24 cellular contexts compared by ENCODE assay signal in the genomic region with DNA sequence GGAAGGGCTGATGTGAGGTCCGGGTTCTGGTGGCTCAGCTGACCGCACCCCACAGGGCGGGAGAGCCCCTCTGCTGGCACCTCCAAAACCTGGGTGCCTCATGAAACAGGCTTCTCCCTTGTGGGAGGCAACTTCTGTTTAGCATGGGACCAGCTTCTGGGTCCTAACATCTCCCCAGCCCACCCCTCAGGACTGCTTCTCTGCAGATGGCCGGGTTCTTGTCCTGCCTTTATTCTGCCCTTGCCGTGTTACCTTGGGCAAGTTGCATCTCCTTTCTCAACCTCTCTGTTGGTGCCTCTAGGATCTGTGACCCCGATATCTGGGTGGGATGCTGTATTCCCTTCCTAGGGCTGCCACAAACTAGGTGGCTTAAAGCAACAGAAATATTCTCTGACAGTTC. TPM values are rescaled to one million over a fixed set of nuclear protein-coding genes. Genes with fewer than 3 reads are reported as not detected.
A peak's percentile ranks its signal among the peaks of the same experiment; 100 is the strongest.
DNase-seq lines count a peak whose midpoint lies in the region; ATAC-seq and TF ChIP-seq lines count a peak whose summit lies in the region.
"Had no signal": no experiment of that assay in that cellular context is flagged by ENCODE, and none has a peak within 500 bp of the region (broad histone marks: within the 10 kb centered on the region; RNA-seq: fewer than 3 reads in every experiment).

No MANE protein-coding gene starts in this region.

- peak; percentile 49 for DNase-seq in activated CD4-positive, alpha-beta T cell treated with anti-CD3 and anti-CD28 coated beads, Interleukin-2, amount 10 ng/mL, durations not matched to agents 24 days and 14 days
- DNase-seq in activated CD4-positive, alpha-beta T cell treated with anti-CD3 and anti-CD28 coated beads, Interleukin-2, amount 50 U/mL, for 1 hour, result no peak
- DNase-seq in left colon (no peak), osteocyte (ENCODE audit: extremely low spot score, unreplicated experiment) (peak; percentile 66), type B pancreatic cell (ENCODE audit: extremely low spot score, unreplicated experiment) (peak; percentile 45), EL (no peak)
- DNase-seq in activated naive CD4-positive, alpha-beta T cell (lab: John Stamatoyannopoulos, UW), result no peak
- DNase-seq in activated naive CD8-positive, alpha-beta T cell treated with anti-CD3 and anti-CD28 coated beads for 36 hours, result no peak
- DNase-seq: ACHN; BE2C; CD8-positive, alpha-beta memory T cell; DND-41; GOT3; HFFc6; KBM-7; MV-4-11; NCI-H1105 treated with DMSO at 0.1 percent for 48 hours; NCI-H1930; NCI-H2107; NCI-H446; NCI-H524 treated with DMSO at 0.1 percent for 48 hours; NCI-H774 had no signal

- H3K27ac Mint-ChIP-seq in activated CD4-positive, alpha-beta T cell treated with anti-CD3 and anti-CD28 coated beads, Interleukin-2, amount 10 ng/mL, durations not matched to agents 24 days and 14 days, result no peak overlapping the region
- H3K27ac Mint-ChIP-seq in osteocyte (ENCODE audit: unreplicated experiment) (no peak overlapping the region), type B pancreatic cell (no peak overlapping the region)
- no peak overlapping the region for H3K27ac Mint-ChIP-seq in activated naive CD8-positive, alpha-beta T cell treated with anti-CD3 and anti-CD28 coated beads for 36 hours
- H3K27ac Mint-ChIP-seq: CD14-positive monocyte, HFFc6 had no signal

- H3K4me3 Mint-ChIP-seq in activated CD4-positive, alpha-beta T cell treated with anti-CD3 and anti-CD28 coated beads, Interleukin-2, amount 10 ng/mL, durations not matched to agents 24 days and 14 days, result no peak overlapping the region
- no peak overlapping the region for H3K4me3 Mint-ChIP-seq in osteocyte (ENCODE audit: unreplicated experiment)
- H3K4me3 Mint-ChIP-seq in type B pancreatic cell, result no peak overlapping the region
- no peak overlapping the region for H3K4me3 Mint-ChIP-seq in activated naive CD8-positive, alpha-beta T cell treated with anti-CD3 and anti-CD28 coated beads for 36 hours
- H3K4me3 Mint-ChIP-seq: CD14-positive monocyte; CD8-positive, alpha-beta memory T cell; HFFc6 had no signal

- peaks cover 6% of the 10 kb centered on the region for H3K27me3 Mint-ChIP-seq in activated CD4-positive, alpha-beta T cell treated with anti-CD3 and anti-CD28 coated beads, Interleukin-2, amount 10 ng/mL, durations not matched to agents 24 days and 14 days
- H3K27me3 Mint-ChIP-seq in osteocyte (ENCODE audit: unreplicated experiment) (peaks cover 29% of the 10 kb centered on the region), type B pancreatic cell (peaks cover 12% of the 10 kb centered on the region)
- no peaks in the 10 kb centered on the region for H3K27me3 Mint-ChIP-seq in activated naive CD8-positive, alpha-beta T cell treated with anti-CD3 and anti-CD28 coated beads for 36 hours
- H3K27me3 Mint-ChIP-seq: CD8-positive, alpha-beta memory T cell had no signal

- peak; percentile 13 for ATAC-seq in left colon

- intact Hi-C loops in activated CD4-positive, alpha-beta T cell treated with anti-CD3 and anti-CD28 coated beads, Interleukin-2, amount 10 ng/mL, durations not matched to agents 24 days and 14 days (cut with micrococcal nuclease), result no loop called here
- intact Hi-C loops in left colon (cut with DNase I, micrococcal nuclease), result loop anchor here in 1 of 2 donors (10.0 kb wide), 1 partner anchor 311 kb away; no protein-coding TSS in a partner anchor

- H3K9me3 Mint-ChIP-seq in activated CD4-positive, alpha-beta T cell treated with anti-CD3 and anti-CD28 coated beads, Interleukin-2, amount 10 ng/mL, durations not matched to agents 24 days and 14 days, result no peaks in the 10 kb centered on the region
- H3K9me3 Mint-ChIP-seq in osteocyte (ENCODE audit: unreplicated experiment), result peaks cover 1% of the 10 kb centered on the region
- H3K9me3 Mint-ChIP-seq in type B pancreatic cell, result no peaks in the 10 kb centered on the region
- H3K9me3 Mint-ChIP-seq in activated naive CD8-positive, alpha-beta T cell treated with anti-CD3 and anti-CD28 coated beads for 36 hours, result no peaks in the 10 kb centered on the region
- H3K9me3 Mint-ChIP-seq: CD8-positive, alpha-beta memory T cell; HFFc6 had no signal

- TF ChIP-seq CTCF in osteocyte (IDR thresholded peaks at IDR 0.05), result no peak
- TF ChIP-seq CTCF in type B pancreatic cell (conservative IDR thresholded peaks at IDR 0.05), result no peak

- no peaks in the 10 kb centered on the region for H3K36me3 Mint-ChIP-seq in activated CD4-positive, alpha-beta T cell treated with anti-CD3 and anti-CD28 coated beads, Interleukin-2, amount 10 ng/mL, durations not matched to agents 24 days and 14 days (ENCODE audit: low read depth)
- no peaks in the 10 kb centered on the region for H3K36me3 Mint-ChIP-seq in osteocyte (ENCODE audit: unreplicated experiment)
- no peaks in the 10 kb centered on the region for H3K36me3 Mint-ChIP-seq in type B pancreatic cell
- H3K36me3 Mint-ChIP-seq in activated naive CD8-positive, alpha-beta T cell treated with anti-CD3 and anti-CD28 coated beads for 36 hours, result no peaks in the 10 kb centered on the region
- H3K36me3 Mint-ChIP-seq: CD14-positive monocyte; CD8-positive, alpha-beta memory T cell had no signal

- peaks cover 7% of the 10 kb centered on the region for H3K4me1 Mint-ChIP-seq in activated CD4-positive, alpha-beta T cell treated with anti-CD3 and anti-CD28 coated beads, Interleukin-2, amount 10 ng/mL, durations not matched to agents 24 days and 14 days
- H3K4me1 Mint-ChIP-seq in osteocyte (ENCODE audit: unreplicated experiment) (peaks cover 7% of the 10 kb centered on the region), type B pancreatic cell (ENCODE audit: unreplicated experiment) (peaks cover 14% of the 10 kb centered on the region)
- peaks cover 7% of the 10 kb centered on the region for H3K4me1 Mint-ChIP-seq in activated naive CD8-positive, alpha-beta T cell treated with anti-CD3 and anti-CD28 coated beads for 36 hours

RNA-seq across cellular contexts. Expression of a gene that starts 15.0 kb away (rescaled TPM):
- 1.6 TPM in 2 replicates for total RNA-seq in activated CD4-positive, alpha-beta T cell treated with anti-CD3 and anti-CD28 coated beads, Interleukin-2, amount 10 ng/mL, durations not matched to agents 24 days and 14 days
- total RNA-seq in left colon, result 10 to 100 TPM; 88.7 to 94.5 TPM
- not detected in 2 replicates for total RNA-seq in osteocyte
- total RNA-seq in type B pancreatic cell (ENCODE audit: low replicate concordance), result 7.0 and 12.4 TPM in 2 replicates
- 1 to 10 TPM; 4.8 to 5.3 TPM for total RNA-seq in activated naive CD8-positive, alpha-beta T cell treated with anti-CD3 and anti-CD28 coated beads for 36 hours
- total RNA-seq: HFFc6, LHCN-M2 had no signal

RNA-seq across cellular contexts. Expression of a gene that starts 51.8 kb away (rescaled TPM):
- total RNA-seq in activated CD4-positive, alpha-beta T cell treated with anti-CD3 and anti-CD28 coated beads, Interleukin-2, amount 10 ng/mL, durations not matched to agents 24 days and 14 days, result 7.1 and 7.8 TPM in 2 replicates
- total RNA-seq in left colon (10 to 100 TPM in 1 of 2 donors, 1 to 10 TPM in 1; 9.3 to 11.3 TPM), osteocyte (4.4 and 5.5 TPM in 2 replicates), type B pancreatic cell (ENCODE audit: low replicate concordance) (9.5 and 10.2 TPM in 2 replicates)
- 1 to 10 TPM; 6.4 to 6.6 TPM for total RNA-seq in activated naive CD8-positive, alpha-beta T cell treated with anti-CD3 and anti-CD28 coated beads for 36 hours

Comparison
In these comparisons a context has a peak if more than half of its experiments do, and no peak if none do; other contexts are left out.
1. DNase-seq: peak in activated CD4-positive, alpha-beta T cell treated with anti-CD3 and anti-CD28 coated beads, Interleukin-2, amount 10 ng/mL, durations not matched to agents 24 days and 14 days (single experiment), osteocyte (single experiment) and type B pancreatic cell (single experiment); none in activated CD4-positive, alpha-beta T cell treated with anti-CD3 and anti-CD28 coated beads, Interleukin-2, amount 50 U/mL, for 1 hour (single experiment), left colon (0 of 2), activated naive CD4-positive, alpha-beta T cell (0 of 4), activated naive CD8-positive, alpha-beta T cell treated with anti-CD3 and anti-CD28 coated beads for 36 hours (single experiment) and EL (single experiment).